Comparison of ENCODE assay signal across 10 cellular contexts in genomic region chr7:44145419-44145968, GRCh38. TPM values are rescaled to one million over a fixed set of nuclear protein-coding genes. Genes with fewer than 3 reads are reported as not detected.
DNase-seq lines count a peak whose midpoint lies in the region; ATAC-seq and TF ChIP-seq lines count a peak whose summit lies in the region.
"Had no signal": no experiment of that assay in that cellular context is flagged by ENCODE, and none has a peak within 500 bp of the region (broad histone marks: within the 10 kb centered on the region; RNA-seq: fewer than 3 reads in every experiment).

No MANE protein-coding gene starts in this region.

- ATAC-seq in activated CD8-positive, alpha-beta memory T cell treated with anti-CD3 and anti-CD28 coated beads, Interleukin-2, amount 10 ng/mL, durations not matched to agents 7 days and 5 days: peak; percentile 35
- ATAC-seq in HG03175 (IDR thresholded peaks at IDR 0.05; ENCODE audit: unreplicated experiment) (no peak), HG03378 (IDR thresholded peaks at IDR 0.05; ENCODE audit: unreplicated experiment) (no peak)

- H3K4me3 Mint-ChIP-seq in activated CD8-positive, alpha-beta memory T cell treated with anti-CD3 and anti-CD28 coated beads, Interleukin-2, amount 10 ng/mL, durations not matched to agents 7 days and 5 days: peak overlapping the region; percentile 60
- H3K4me3 Mint-ChIP-seq in osteocyte (ENCODE audit: unreplicated experiment): peak overlapping the region; percentile 53

- H3K4me1 Mint-ChIP-seq in activated CD8-positive, alpha-beta memory T cell treated with anti-CD3 and anti-CD28 coated beads, Interleukin-2, amount 10 ng/mL, durations not matched to agents 7 days and 5 days: peaks cover 8% of the 10 kb centered on the region
- H3K4me1 Mint-ChIP-seq in osteocyte (ENCODE audit: unreplicated experiment): peaks cover 3% of the 10 kb centered on the region

- H3K36me3 Mint-ChIP-seq in activated CD8-positive, alpha-beta memory T cell treated with anti-CD3 and anti-CD28 coated beads, Interleukin-2, amount 10 ng/mL, durations not matched to agents 7 days and 5 days: no peaks in the 10 kb centered on the region
- H3K36me3 Mint-ChIP-seq in osteocyte (ENCODE audit: unreplicated experiment): no peaks in the 10 kb centered on the region

- TF ChIP-seq CTCF in esophagus squamous epithelium (IDR thresholded peaks at IDR 0.05) (no peak), osteocyte (IDR thresholded peaks at IDR 0.05) (no peak), tibial artery (IDR thresholded peaks at IDR 0.05) (no peak)

- H3K4me3 ChIP-seq in BLaER1: peak overlapping the region; percentile 62
- peak overlapping the region; percentile 1 to 65 (median 45) for H3K4me3 ChIP-seq in esophagus squamous epithelium
- peak overlapping the region; percentile 57 to 70 for H3K4me3 ChIP-seq in tibial artery

- peaks cover 10% of the 10 kb centered on the region; the same call in 1 of the 2 replicates for H3K27me3 ChIP-seq in BLaER1
- peaks cover 0 to 25% (median 0%) of the 10 kb centered on the region in 4 donors for H3K27me3 ChIP-seq in esophagus squamous epithelium
- H3K27me3 ChIP-seq in tibial artery: no peaks in the 10 kb centered on the region

- peaks cover 28% of the 10 kb centered on the region for H3K27me3 Mint-ChIP-seq in activated CD8-positive, alpha-beta memory T cell treated with anti-CD3 and anti-CD28 coated beads, Interleukin-2, amount 10 ng/mL, durations not matched to agents 7 days and 5 days
- peaks cover 6% of the 10 kb centered on the region for H3K27me3 Mint-ChIP-seq in osteocyte (ENCODE audit: unreplicated experiment)

- CTCF ChIA-PET in activated CD8-positive, alpha-beta memory T cell treated with anti-CD3 and anti-CD28 coated beads, Interleukin-2, amount 10 ng/mL, durations not matched to agents 7 days and 5 days (lab: Charles Lee): interaction anchor here (1.0 kb wide), 1 partner anchor 18 kb away, joined by 3 read pairs; no protein-coding TSS in a partner anchor

- no peak for TF ChIP-seq POLR2A in esophagus squamous epithelium (IDR thresholded peaks at IDR 0.05)

- H3K9ac ChIP-seq in BLaER1: no peak overlapping the region; the same call in 1 of the 2 replicates

- H3K27ac Mint-ChIP-seq in activated CD8-positive, alpha-beta memory T cell treated with anti-CD3 and anti-CD28 coated beads, Interleukin-2, amount 10 ng/mL, durations not matched to agents 7 days and 5 days: no peak overlapping the region
- H3K27ac Mint-ChIP-seq in osteocyte (ENCODE audit: unreplicated experiment): no peak overlapping the region

- H3K27ac ChIP-seq in BLaER1 (no peak overlapping the region), esophagus squamous epithelium (peak overlapping the region in 2 of 4 donors; percentile 21 to 48), tibial artery (peak overlapping the region; percentile 44 to 49)

- H3K36me3 ChIP-seq in BLaER1: no peaks in the 10 kb centered on the region
- H3K36me3 ChIP-seq in esophagus squamous epithelium: no peaks in the 10 kb centered on the region
- H3K36me3 ChIP-seq in tibial artery: no peaks in the 10 kb centered on the region

- 24 to 33% methylated on average over 5 to 31 of the region's 57 CpGs for WGBS in esophagus squamous epithelium, 2 donors

- no peaks in the 10 kb centered on the region for H4K20me1 ChIP-seq in BLaER1

- intact Hi-C loops in esophagus squamous epithelium (cut with DNase I) (no loop called here), tibial artery (cut with DNase I; ENCODE audit: low total_unique reads) (no loop called here)

- H3K9me3 Mint-ChIP-seq in activated CD8-positive, alpha-beta memory T cell treated with anti-CD3 and anti-CD28 coated beads, Interleukin-2, amount 10 ng/mL, durations not matched to agents 7 days and 5 days (ENCODE audit: low read depth): no peaks in the 10 kb centered on the region
- H3K9me3 Mint-ChIP-seq in osteocyte (ENCODE audit: unreplicated experiment): no peaks in the 10 kb centered on the region

- no peak for DNase-seq in activated CD8-positive, alpha-beta memory T cell treated with anti-CD3 and anti-CD28 coated beads, Interleukin-2, amount 10 ng/mL, durations not matched to agents 7 days and 5 days
- DNase-seq in esophagus squamous epithelium (lab: John Stamatoyannopoulos, UW) (no peak), osteocyte (ENCODE audit: extremely low spot score, unreplicated experiment) (no peak), tibial artery (no peak), NCI-H2227 treated with DMSO at 0.1 percent for 48 hours (lab: John Stamatoyannopoulos, UW) (no peak)

- H3K9me3 ChIP-seq in BLaER1 (no peaks in the 10 kb centered on the region), esophagus squamous epithelium (no peaks in the 10 kb centered on the region), tibial artery (no peaks in the 10 kb centered on the region)

- peak overlapping the region; percentile 89 for H3K4me2 ChIP-seq in BLaER1

- H3K4me1 ChIP-seq in BLaER1 (peaks cover 22% of the 10 kb centered on the region), esophagus squamous epithelium (peaks cover 13 to 27% (median 14%) of the 10 kb centered on the region in 3 donors), tibial artery (peaks cover 0 to 19% (median 14%) of the 10 kb centered on the region in 4 donors)

RNA-seq across cellular contexts. Expression of gene MYL7, which starts 4.4 kb away (rescaled TPM):
- total RNA-seq in activated CD8-positive, alpha-beta memory T cell treated with anti-CD3 and anti-CD28 coated beads, Interleukin-2, amount 10 ng/mL, durations not matched to agents 7 days and 5 days: not detected
- total RNA-seq in esophagus squamous epithelium: not detected
- not detected in 2 replicates for total RNA-seq in osteocyte
- total RNA-seq: Daoy; T-helper 2 cell treated with Interferon-gamma antibody and Interleukin-4, amounts not matched to agents 100 ng/mL and 5 ng/mL, for 36 hours had no signal

RNA-seq across cellular contexts. Expression of gene POLD2, which starts 22.1 kb away (rescaled TPM):
- 100 to 1,000 TPM; 130 to 158 TPM for total RNA-seq in activated CD8-positive, alpha-beta memory T cell treated with anti-CD3 and anti-CD28 coated beads, Interleukin-2, amount 10 ng/mL, durations not matched to agents 7 days and 5 days
- total RNA-seq in esophagus squamous epithelium (100 to 1,000 TPM in 1 of 4 donors, 10 to 100 TPM in 3; 71.2 to 164 (median 89.5) TPM), osteocyte (59.2 and 63.0 TPM in 2 replicates)

RNA-seq across cellular contexts. Expression of gene AEBP1, which starts 41.3 kb away (rescaled TPM):
- total RNA-seq in activated CD8-positive, alpha-beta memory T cell treated with anti-CD3 and anti-CD28 coated beads, Interleukin-2, amount 10 ng/mL, durations not matched to agents 7 days and 5 days: 1 to 10 TPM; 4.0 to 6.6 TPM
- 10 to 100 TPM in 2 of 4 donors, 1 to 10 TPM in 2; 4.6 to 83.9 (median 25.2) TPM for total RNA-seq in esophagus squamous epithelium
- total RNA-seq in osteocyte: 781 and 794 TPM in 2 replicates
- total RNA-seq: Daoy had no signal

RNA-seq across cellular contexts. Expression of gene GCK, which starts 43.7 kb away (rescaled TPM):
- total RNA-seq in activated CD8-positive, alpha-beta memory T cell treated with anti-CD3 and anti-CD28 coated beads, Interleukin-2, amount 10 ng/mL, durations not matched to agents 7 days and 5 days: under 1 TPM in 1 of 2 experiments, not detected in 1; 0.23 TPM
- under 1 TPM in 1 of 4 donors, not detected in 3; 0.38 TPM for total RNA-seq in esophagus squamous epithelium
- total RNA-seq in osteocyte: not detected in 2 replicates

RNA-seq across cellular contexts. Expression of gene YKT6, which starts 55.3 kb away (rescaled TPM):
- total RNA-seq in activated CD8-positive, alpha-beta memory T cell treated with anti-CD3 and anti-CD28 coated beads, Interleukin-2, amount 10 ng/mL, durations not matched to agents 7 days and 5 days: 10 to 100 TPM; 57.9 to 68.3 TPM
- total RNA-seq in esophagus squamous epithelium: 10 to 100 TPM; 56.3 to 91.8 (median 65.1) TPM
- 89.5 and 106 TPM in 2 replicates for total RNA-seq in osteocyte
